In the genomic region with DNA sequence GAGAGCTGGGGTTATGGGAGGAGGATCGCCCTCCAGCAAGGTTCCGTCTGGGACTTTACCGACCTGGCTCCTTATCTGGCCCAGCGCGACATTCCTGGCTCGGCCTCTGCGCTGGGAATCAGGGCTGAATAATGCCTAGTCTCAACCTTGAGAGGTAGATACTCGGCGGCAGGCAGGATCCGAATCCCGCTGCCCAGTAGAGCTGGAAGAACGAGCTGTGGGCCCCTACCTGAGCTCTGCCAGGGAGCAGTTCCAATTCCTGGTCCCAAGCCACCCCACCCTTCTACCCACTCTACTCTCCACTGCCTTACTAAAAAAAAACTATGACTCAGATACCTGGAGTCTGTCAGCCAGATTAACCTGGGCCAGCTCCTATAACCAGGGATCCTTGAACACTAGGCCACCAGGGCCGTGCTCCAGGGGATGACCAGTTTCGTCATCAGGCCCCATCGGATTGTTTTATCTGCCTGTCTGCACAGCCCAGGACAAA, we compare ENCODE assay signal across 1 cellular context.
TF ChIP-seq lines count a peak whose summit lies in the region.

No MANE protein-coding gene starts in this region.

TF ChIP-seq in SK-N-SH treated with all-trans-retinoic acid at 6 μM for 48 hours, 23 proteins besides CTCF, POLR2A, EP300 and RAD21 (continued from another document):
- TF ChIP-seq ARNTL (CRISPR knock-in tag; IDR thresholded peaks at IDR 0.05; ENCODE audit: borderline replicate concordance, low read depth): no peak
